9 cellular contexts compared by ENCODE assay signal in the genomic region with DNA sequence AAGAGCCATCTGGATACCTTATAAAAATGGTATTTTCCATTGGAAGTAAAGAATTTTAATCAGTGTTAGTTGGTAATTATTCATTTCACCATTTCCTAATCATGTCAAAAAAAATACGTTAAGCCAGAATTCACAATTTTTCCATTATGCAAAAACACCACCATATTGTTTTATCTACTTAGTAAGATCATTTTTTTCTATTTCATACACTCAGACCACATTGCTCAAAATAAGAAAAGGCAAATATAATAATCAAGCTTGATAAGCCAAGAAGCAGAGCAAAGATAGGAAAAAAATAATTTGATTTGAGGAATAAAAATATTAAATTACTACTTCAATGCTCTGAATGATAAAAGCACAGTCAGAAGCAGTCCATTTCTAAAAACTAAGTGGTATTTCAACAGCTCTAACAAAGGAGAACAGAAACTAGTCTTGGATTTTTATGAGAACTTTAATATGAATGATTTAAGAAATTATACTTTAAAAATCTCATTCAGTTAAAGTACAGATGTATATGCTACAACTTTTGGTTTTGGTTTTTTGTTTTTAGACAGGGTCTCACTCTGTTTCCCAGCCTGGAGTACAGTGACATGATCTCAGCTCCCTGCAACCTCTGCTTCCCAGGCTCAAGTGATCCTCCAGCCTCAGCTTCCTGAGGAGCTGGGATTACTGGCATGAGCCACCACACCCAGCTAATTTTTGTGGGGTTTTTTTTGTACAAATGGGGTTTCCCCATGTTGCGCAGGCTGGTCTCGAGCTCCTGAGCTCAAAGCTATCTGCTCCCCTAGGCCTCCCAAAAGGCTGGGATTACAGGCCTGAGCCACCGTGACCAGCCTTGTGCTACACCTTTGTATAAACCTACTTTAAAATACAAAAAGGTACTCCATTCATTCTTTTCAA. TPM values are rescaled to one million over a fixed set of nuclear protein-coding genes. Genes with fewer than 3 reads are reported as not detected.
DNase-seq lines count a peak whose midpoint lies in the region; ATAC-seq, FAIRE-seq and TF ChIP-seq lines count a peak whose summit lies in the region.
"Had no signal": no experiment of that assay in that cellular context is flagged by ENCODE, and none has a peak within 500 bp of the region (broad histone marks: within the 10 kb centered on the region; RNA-seq: fewer than 3 reads in every experiment).

No MANE protein-coding gene starts in this region.

- peak overlapping the region in 1 of 2 donors; percentile 8 for H3K27ac ChIP-seq in kidney (ENCODE audit: low read depth in 2 of 2, low read length in 2 of 2)
- H3K27ac ChIP-seq: neutrophil had no signal

- H3K4me3 ChIP-seq in kidney (ENCODE audit: low read length in 2 of 2): no peak overlapping the region

- DNase-seq in chondrocyte (ENCODE audit: low spot score): no peak
- peak; percentile 11 for DNase-seq in stimulated activated CD4-positive, alpha-beta T cell treated with anti-CD3 and anti-CD28 coated beads, Interleukin-12 subunit alpha, Interleukin-12 subunit beta, amount 100 ng/mL, for 4 hours
- DNase-seq in kidney: no peak
- no peak for DNase-seq in NCI-H345 (lab: John Stamatoyannopoulos, UW)
- no peak for DNase-seq in GM19240 (ENCODE audit: insufficient read length, low spot score)

- intact Hi-C loops in kidney (cut with DNase I): no loop called here

- no peaks in the 10 kb centered on the region for H3K36me3 ChIP-seq in kidney (ENCODE audit: control insufficient read depth in 1 of 2, insufficient read depth in 2 of 2, low read length in 2 of 2)
- H3K36me3 ChIP-seq: neutrophil had no signal

- H3K9me3 ChIP-seq in kidney (ENCODE audit: control insufficient read depth in 1 of 2, low read length in 2 of 2): no peaks in the 10 kb centered on the region
- H3K9me3 ChIP-seq: neutrophil had no signal

- H3K4me3 Mint-ChIP-seq in chondrocyte (ENCODE audit: unreplicated experiment): no peak overlapping the region

- ATAC-seq in GM18861 (IDR thresholded peaks at IDR 0.05; ENCODE audit: unreplicated experiment) (peak; percentile 62), HG02763 (IDR thresholded peaks at IDR 0.05; ENCODE audit: unreplicated experiment) (peak; percentile 66), SK-N-SH treated with all-trans-retinoic acid at 6 μM for 48 hours (peak; percentile 85)

- H3K27me3 Mint-ChIP-seq in chondrocyte (ENCODE audit: low read depth): no peaks in the 10 kb centered on the region

- no peak for TF ChIP-seq CTCF in chondrocyte (IDR thresholded peaks at IDR 0.05)
- no peak for TF ChIP-seq CTCF in kidney (IDR thresholded peaks at IDR 0.05; ENCODE audit: borderline replicate concordance, extremely low read depth, insufficient read depth)

- H3K4me1 Mint-ChIP-seq in chondrocyte (ENCODE audit: low read depth): peaks cover 31% of the 10 kb centered on the region

- no peak for FAIRE-seq in kidney (lab: Jason Lieb, UNC)

- H3K36me3 Mint-ChIP-seq in chondrocyte (ENCODE audit: low read depth): no peaks in the 10 kb centered on the region

- H3K27ac Mint-ChIP-seq in chondrocyte (ENCODE audit: unreplicated experiment): peak overlapping the region; percentile 70

- H3K4me1 ChIP-seq in kidney (ENCODE audit: control insufficient read depth in 1 of 2, insufficient read depth in 1 of 2, low read depth in 1 of 2, low read length in 2 of 2): no peaks in the 10 kb centered on the region

- no peaks in the 10 kb centered on the region for H3K9me3 Mint-ChIP-seq in chondrocyte (ENCODE audit: low read depth)

- H3K9ac ChIP-seq in kidney (ENCODE audit: low read length in 2 of 2): no peak overlapping the region

TF ChIP-seq in SK-N-SH treated with all-trans-retinoic acid at 6 μM for 48 hours, 23 proteins besides CTCF, POLR2A, EP300 and RAD21 (continues in another document):
- TF ChIP-seq ZFP30 (CRISPR knock-in tag; IDR thresholded peaks at IDR 0.05) (no peak), OSR1 (CRISPR knock-in tag; IDR thresholded peaks at IDR 0.05) (no peak), ZNF70 (CRISPR knock-in tag; IDR thresholded peaks at IDR 0.05) (no peak), ZFP3 (CRISPR knock-in tag; IDR thresholded peaks at IDR 0.05) (no peak), ISL1 (CRISPR knock-in tag; IDR thresholded peaks at IDR 0.05) (peak; percentile 93), SNAI2 (CRISPR knock-in tag; IDR thresholded peaks at IDR 0.05) (0 out of 2 replicates have a peak, but pooled peaks have one; percentile 33), CSRNP3 (CRISPR knock-in tag; IDR thresholded peaks at IDR 0.05) (no peak), CSDC2 (CRISPR knock-in tag; IDR thresholded peaks at IDR 0.05) (no peak), TOX (CRISPR knock-in tag; IDR thresholded peaks at IDR 0.05; ENCODE audit: borderline replicate concordance) (no peak), RARB (CRISPR knock-in tag; IDR thresholded peaks at IDR 0.05) (no peak), ZNF565 (CRISPR knock-in tag; conservative IDR thresholded peaks at IDR 0.05; ENCODE audit: low read depth) (no peak), GLIS3 (CRISPR knock-in tag; IDR thresholded peaks at IDR 0.05) (no peak), TSHZ2 (CRISPR knock-in tag; IDR thresholded peaks at IDR 0.05) (peak; percentile 59; the same call in 1 of the 2 replicates), ZC3H10 (CRISPR knock-in tag; IDR thresholded peaks at IDR 0.05) (peak; percentile 52; the same call in 1 of the 2 replicates), ARNTL (CRISPR knock-in tag; IDR thresholded peaks at IDR 0.05; ENCODE audit: borderline replicate concordance, low read depth) (no peak), BACH2 (CRISPR knock-in tag; IDR thresholded peaks at IDR 0.05; ENCODE audit: borderline replicate concordance) (no peak), CREB5 (CRISPR knock-in tag; IDR thresholded peaks at IDR 0.05; ENCODE audit: low read depth) (no peak)
- TF ChIP-seq, protein P1, sequence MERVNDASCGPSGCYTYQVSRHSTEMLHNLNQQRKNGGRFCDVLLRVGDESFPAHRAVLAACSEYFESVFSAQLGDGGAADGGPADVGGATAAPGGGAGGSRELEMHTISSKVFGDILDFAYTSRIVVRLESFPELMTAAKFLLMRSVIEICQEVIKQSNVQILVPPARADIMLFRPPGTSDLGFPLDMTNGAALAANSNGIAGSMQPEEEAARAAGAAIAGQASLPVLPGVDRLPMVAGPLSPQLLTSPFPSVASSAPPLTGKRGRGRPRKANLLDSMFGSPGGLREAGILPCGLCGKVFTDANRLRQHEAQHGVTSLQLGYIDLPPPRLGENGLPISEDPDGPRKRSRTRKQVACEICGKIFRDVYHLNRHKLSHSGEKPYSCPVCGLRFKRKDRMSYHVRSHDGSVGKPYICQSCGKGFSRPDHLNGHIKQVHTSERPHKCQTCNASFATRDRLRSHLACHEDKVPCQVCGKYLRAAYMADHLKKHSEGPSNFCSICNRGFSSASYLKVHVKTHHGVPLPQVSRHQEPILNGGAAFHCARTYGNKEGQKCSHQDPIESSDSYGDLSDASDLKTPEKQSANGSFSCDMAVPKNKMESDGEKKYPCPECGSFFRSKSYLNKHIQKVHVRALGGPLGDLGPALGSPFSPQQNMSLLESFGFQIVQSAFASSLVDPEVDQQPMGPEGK (CRISPR knock-in tag; IDR thresholded peaks at IDR 0.05; ENCODE audit: borderline replicate concordance): 0 out of 2 replicates have a peak, but pooled peaks have one; percentile 18

RNA-seq across cellular contexts. Expression of gene LRRN3, which starts 46.6 kb away (rescaled TPM):
- total RNA-seq in chondrocyte: 0.65 to 1.3 TPM (median 0.74 TPM) in 3 replicates
- 1.1 TPM for total RNA-seq in kidney
- 0.54 TPM for polyA plus RNA-seq in kidney (ENCODE audit: insufficient read depth, low read depth, low replicate concordance)
